Comparison of ENCODE assay signal across 21 cellular contexts in genomic region chr18:8627107-8627472, GRCh38. TPM values are rescaled to one million over a fixed set of nuclear protein-coding genes. Genes with fewer than 3 reads are reported as not detected.
DNase-seq lines count a peak whose midpoint lies in the region; ATAC-seq and TF ChIP-seq lines count a peak whose summit lies in the region.
"Had no signal": no experiment of that assay in that cellular context is flagged by ENCODE, and none has a peak within 500 bp of the region (broad histone marks: within the 10 kb centered on the region; RNA-seq: fewer than 3 reads in every experiment).

No MANE protein-coding gene starts in this region.

- TF ChIP-seq CTCF in left ventricle myocardium inferior (IDR thresholded peaks at IDR 0.05; ENCODE audit: borderline replicate concordance) = peak; percentile 20

- no peaks in the 10 kb centered on the region for H3K9me3 ChIP-seq in left ventricle myocardium inferior (replicated peaks)
- H3K9me3 ChIP-seq: A549, esophagus squamous epithelium, transverse colon had no signal

- ATAC-seq in HG02885 (IDR thresholded peaks at IDR 0.05; ENCODE audit: poor library complexity, unreplicated experiment) = no peak
- ATAC-seq: A549; activated CD8-positive, alpha-beta memory T cell treated with anti-CD3 and anti-CD28 coated beads, Interleukin-2, amount 10 ng/mL, durations not matched to agents 7 days and 5 days; effector memory CD8-positive, alpha-beta T cell; Panc1; stimulated activated naive CD8-positive, alpha-beta T cell treated with anti-CD3 and anti-CD28 coated beads, Interleukin-15, Interleukin-2, amounts not matched to agents 100 U/mL and 50 U/mL, for 24 hours had no signal

- peaks cover 94% of the 10 kb centered on the region for H3K4me1 ChIP-seq in left ventricle myocardium inferior

- in situ Hi-C loops in G401 (cut with HindIII; ENCODE audit: low sequenced_read_pairs) = no loop called here

- H3K27ac ChIP-seq in angular gyrus (ENCODE audit: low read depth, low read length) (peak overlapping the region; percentile 75), left ventricle myocardium inferior (replicated peaks) (peak overlapping the region; percentile 79)
- H3K27ac ChIP-seq: A549, esophagus squamous epithelium, transverse colon had no signal

- intact Hi-C loops in left ventricle myocardium inferior (cut with micrococcal nuclease) = no loop called here

- no peaks in the 10 kb centered on the region for H3K27me3 ChIP-seq in left ventricle myocardium inferior (ENCODE audit: low read depth)
- H3K27me3 ChIP-seq: esophagus squamous epithelium, transverse colon had no signal

- peaks cover 26% of the 10 kb centered on the region for H3K36me3 ChIP-seq in left ventricle myocardium inferior

- DNase-seq in G401 (ENCODE audit: low spot score) (peak; percentile 86), left ventricle myocardium inferior (no peak), pons (ENCODE audit: low spot score) (peak; percentile 54), GF-D8 (lab: John Stamatoyannopoulos, UW) (no peak), NCI-H774 (lab: John Stamatoyannopoulos, UW) (no peak), COLO829 (ENCODE audit: low spot score) (no peak)
- DNase-seq: activated CD4-positive, alpha-beta T cell treated with anti-CD3 and anti-CD28 coated beads, Interleukin-2, amount 10 ng/mL, durations not matched to agents 7 days and 5 days; activated CD8-positive, alpha-beta memory T cell treated with anti-CD3 and anti-CD28 coated beads, Interleukin-2, amount 10 ng/mL, durations not matched to agents 7 days and 5 days; effector memory CD8-positive, alpha-beta T cell; esophagus squamous epithelium; HFFc6; NCI-H1048; NCI-H2029; NK-92 treated with Interleukin-12 subunit alpha and Interleukin-12 subunit beta, amount 100 ng/mL, for 24 hours; stimulated activated CD4-positive, alpha-beta T cell treated with anti-CD3 and anti-CD28 coated beads, Interleukin-4, amount 100 ng/mL, for 4 hours; stimulated activated naive CD8-positive, alpha-beta T cell treated with anti-CD3 and anti-CD28 coated beads, Interleukin-15, Interleukin-2, amounts not matched to agents 100 U/mL and 50 U/mL, for 24 hours; transverse colon had no signal

- H3K4me3 ChIP-seq in left ventricle myocardium inferior = peak overlapping the region; percentile 4
- H3K4me3 ChIP-seq: A549, esophagus squamous epithelium, transverse colon had no signal

RNA-seq across cellular contexts. Expression of gene RAB12, which starts 17.9 kb away (rescaled TPM):
- total RNA-seq in G401 (2014; rRNA removed; shearing (Covaris generic)) = 19.9 and 20.3 TPM in 2 replicates
- 103 TPM for total RNA-seq in left ventricle myocardium inferior

Comparison
In these comparisons a context has a peak if more than half of its experiments do, and no peak if none do; other contexts are left out.
1. DNase-seq: peak in G401 (single experiment) and pons (single experiment); none in left ventricle myocardium inferior (single experiment), GF-D8 (single experiment), NCI-H774 (single experiment) and COLO829 (single experiment).